Comparison of ENCODE assay signal across 3 cellular contexts in the genomic region with DNA sequence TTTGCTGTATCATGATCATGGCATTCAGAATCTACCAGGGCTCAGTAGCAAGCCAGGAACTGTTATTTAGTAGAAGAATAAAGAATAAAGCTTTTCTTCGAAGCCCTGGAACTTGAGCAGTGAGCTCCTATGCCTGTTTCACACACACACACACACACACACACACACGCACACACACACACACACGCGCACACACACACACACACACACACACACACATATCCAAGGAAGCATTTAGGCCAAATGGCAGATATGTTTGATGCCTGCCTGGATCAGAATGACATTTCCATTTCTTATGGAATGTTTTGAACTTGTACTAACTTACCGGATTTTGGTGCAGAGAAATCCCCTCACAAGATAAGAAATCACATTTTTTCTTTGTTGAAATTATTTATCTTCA.
"Had no signal": no experiment of that assay in that cellular context is flagged by ENCODE, and none has a peak within 500 bp of the region (broad histone marks: within the 10 kb centered on the region; RNA-seq: fewer than 3 reads in every experiment).

No MANE protein-coding gene starts in this region.

- DNase-seq: GDM1, GF-D8 had no signal

- H3K4me3 ChIP-seq: GM12878 had no signal
